Comparison of ENCODE assay signal across 8 cellular contexts in genomic region chr1:107964397-107965111, GRCh38. TPM values are rescaled to one million over a fixed set of nuclear protein-coding genes. Genes with fewer than 3 reads are reported as not detected.
A peak's percentile ranks its signal among the peaks of the same experiment; 100 is the strongest.
DNase-seq lines count a peak whose midpoint lies in the region; ATAC-seq and TF ChIP-seq lines count a peak whose summit lies in the region.

No MANE protein-coding gene starts in this region.

- peak overlapping the region; percentile 90 to 98 (median 96) for H3K27ac Mint-ChIP-seq in CD8-positive, alpha-beta memory T cell
- peak overlapping the region; percentile 74 for H3K27ac Mint-ChIP-seq in activated CD4-positive, alpha-beta memory T cell treated with anti-CD3 and anti-CD28 coated beads, Interleukin-2, amount 10 ng/mL, durations not matched to agents 7 days and 5 days
- H3K27ac Mint-ChIP-seq in natural killer cell: peak overlapping the region; percentile 95 to 97

- H3K4me1 Mint-ChIP-seq in CD8-positive, alpha-beta memory T cell: peaks cover 35 to 41% (median 41%) of the 10 kb centered on the region in 3 donors
- H3K4me1 Mint-ChIP-seq in activated CD4-positive, alpha-beta memory T cell treated with anti-CD3 and anti-CD28 coated beads, Interleukin-2, amount 10 ng/mL, durations not matched to agents 7 days and 5 days: peaks cover 33% of the 10 kb centered on the region
- peaks cover 40 to 51% of the 10 kb centered on the region in 2 donors for H3K4me1 Mint-ChIP-seq in natural killer cell

- POLR2A ChIA-PET in CD8-positive, alpha-beta memory T cell (lab: Charles Lee): interaction anchor here (0.7 to 1.5 kb wide), 4 partner anchors 78 to 182 kb away, joined by 3 to 4 read pairs (median 3); no protein-coding TSS in a partner anchor
- POLR2A ChIA-PET in activated CD4-positive, alpha-beta memory T cell treated with anti-CD3 and anti-CD28 coated beads, Interleukin-2, amount 10 ng/mL, durations not matched to agents 7 days and 5 days (lab: Charles Lee): interaction anchor here (0.6 to 1.5 kb wide), 8 partner anchors 11 to 594 kb away, joined by 3 to 4 read pairs (median 3); no protein-coding TSS in a partner anchor

- intact Hi-C loops in natural killer cell (cut with micrococcal nuclease): loop anchor here (1.0 to 5.0 kb wide), 4 partner anchors 68 to 179 kb away; no protein-coding TSS in a partner anchor

- H3K36me3 Mint-ChIP-seq in CD8-positive, alpha-beta memory T cell: peaks cover 0 to 14% (median 2%) of the 10 kb centered on the region in 3 donors
- no peaks in the 10 kb centered on the region for H3K36me3 Mint-ChIP-seq in activated CD4-positive, alpha-beta memory T cell treated with anti-CD3 and anti-CD28 coated beads, Interleukin-2, amount 10 ng/mL, durations not matched to agents 7 days and 5 days (ENCODE audit: low read depth)
- no peaks in the 10 kb centered on the region for H3K36me3 Mint-ChIP-seq in natural killer cell

- H3K9me3 ChIP-seq in CD8-positive, alpha-beta memory T cell (ENCODE audit: low read length): no peaks in the 10 kb centered on the region

- peak; percentile 7 to 46 (median 31) for DNase-seq in CD8-positive, alpha-beta memory T cell
- peak; percentile 18 for DNase-seq in activated CD4-positive, alpha-beta memory T cell treated with anti-CD3 and anti-CD28 coated beads, Interleukin-2, amount 10 ng/mL, durations not matched to agents 7 days and 5 days
- DNase-seq in erythroblast (lab: John Stamatoyannopoulos, UW): peak; percentile 51 to 52
- DNase-seq in natural killer cell: peak; percentile 37
- DNase-seq in NCI-H1436 (lab: John Stamatoyannopoulos, UW): no peak

- H3K27me3 ChIP-seq in CD8-positive, alpha-beta memory T cell (ENCODE audit: insufficient read depth, low read length, poor library complexity, severe bottlenecking): no peaks in the 10 kb centered on the region

- TF ChIP-seq POLR2A in erythroblast (IDR thresholded peaks at IDR 0.05; ENCODE audit: low read length): no peak

- H3K27me3 Mint-ChIP-seq in CD8-positive, alpha-beta memory T cell: peaks cover 3% of the 10 kb centered on the region in 2 donors
- H3K27me3 Mint-ChIP-seq in activated CD4-positive, alpha-beta memory T cell treated with anti-CD3 and anti-CD28 coated beads, Interleukin-2, amount 10 ng/mL, durations not matched to agents 7 days and 5 days: peaks cover 29% of the 10 kb centered on the region
- H3K27me3 Mint-ChIP-seq in natural killer cell (ENCODE audit: low read depth in 2 of 2): no peaks in the 10 kb centered on the region

- ATAC-seq in HG03432 (IDR thresholded peaks at IDR 0.05; ENCODE audit: unreplicated experiment): peak; percentile 2
- ATAC-seq in natural killer cell: peak; percentile 1 to 18 (median 17)
- ATAC-seq in HG03139 (IDR thresholded peaks at IDR 0.05; ENCODE audit: unreplicated experiment): no peak

- no peaks in the 10 kb centered on the region for H3K36me3 ChIP-seq in CD8-positive, alpha-beta memory T cell (ENCODE audit: insufficient read depth, low read length)
- H3K36me3 ChIP-seq in urinary bladder (ENCODE audit: insufficient read depth): no peaks in the 10 kb centered on the region

- no peak for TF ChIP-seq CTCF in natural killer cell (IDR thresholded peaks at IDR 0.05)

- H3K4me3 ChIP-seq in CD8-positive, alpha-beta memory T cell (ENCODE audit: low read length): peak overlapping the region; percentile 88
- peak overlapping the region; percentile 48 for H3K4me3 ChIP-seq in urinary bladder (ENCODE audit: low read depth, low read length)

- H3K27ac ChIP-seq in CD8-positive, alpha-beta memory T cell (ENCODE audit: low read depth, low read length): peak overlapping the region; percentile 78
- H3K27ac ChIP-seq in urinary bladder (ENCODE audit: low read depth): no peak overlapping the region

- under 1% methylated on average over 76 of the region's 76 CpGs for WGBS in urinary bladder

- peaks cover 17% of the 10 kb centered on the region for H3K4me1 ChIP-seq in CD8-positive, alpha-beta memory T cell (ENCODE audit: insufficient read depth, low read length)
- no peaks in the 10 kb centered on the region for H3K4me1 ChIP-seq in urinary bladder (ENCODE audit: insufficient read depth)

- peak overlapping the region; percentile 90 to 100 (median 98) for H3K4me3 Mint-ChIP-seq in CD8-positive, alpha-beta memory T cell
- H3K4me3 Mint-ChIP-seq in activated CD4-positive, alpha-beta memory T cell treated with anti-CD3 and anti-CD28 coated beads, Interleukin-2, amount 10 ng/mL, durations not matched to agents 7 days and 5 days: peak overlapping the region; percentile 86
- H3K4me3 Mint-ChIP-seq in natural killer cell: peak overlapping the region; percentile 98

- no peaks in the 10 kb centered on the region for H3K9me3 Mint-ChIP-seq in CD8-positive, alpha-beta memory T cell
- no peaks in the 10 kb centered on the region for H3K9me3 Mint-ChIP-seq in activated CD4-positive, alpha-beta memory T cell treated with anti-CD3 and anti-CD28 coated beads, Interleukin-2, amount 10 ng/mL, durations not matched to agents 7 days and 5 days
- H3K9me3 Mint-ChIP-seq in natural killer cell: no peaks in the 10 kb centered on the region

- CTCF ChIA-PET in CD8-positive, alpha-beta memory T cell (lab: Charles Lee): interaction anchor here (0.6 to 2.4 kb wide), 11 partner anchors 10 to 182 kb away, joined by 3 to 16 read pairs (median 3); no protein-coding TSS in a partner anchor
- CTCF ChIA-PET in activated CD4-positive, alpha-beta memory T cell treated with anti-CD3 and anti-CD28 coated beads, Interleukin-2, amount 10 ng/mL, durations not matched to agents 7 days and 5 days (lab: Charles Lee): interaction anchor here (0.6 to 1.6 kb wide), 3 partner anchors 10 to 182 kb away, joined by 3 to 11 read pairs (median 5); no protein-coding TSS in a partner anchor

RNA-seq across cellular contexts. Expression of gene VAV3, which starts 0.4 kb away (rescaled TPM):
- 1 to 10 TPM; 4.4 to 4.7 TPM for total RNA-seq in CD8-positive, alpha-beta memory T cell
- polyA plus RNA-seq in CD8-positive, alpha-beta memory T cell: 13.7 TPM
- 1 to 10 TPM; 2.0 to 2.3 TPM for total RNA-seq in activated CD4-positive, alpha-beta memory T cell treated with anti-CD3 and anti-CD28 coated beads, Interleukin-2, amount 10 ng/mL, durations not matched to agents 7 days and 5 days
- 100 to 1,000 TPM in 1 of 3 donors, 10 to 100 TPM in 2; 95.8 to 101 (median 96.6) TPM for total RNA-seq in natural killer cell
- total RNA-seq in urinary bladder: 24.2 TPM
- 3.8 TPM for polyA plus RNA-seq in urinary bladder
